25 cellular contexts compared by ENCODE assay signal in genomic region chr10:33310853-33311252, GRCh38. TPM values are rescaled to one million over a fixed set of nuclear protein-coding genes. Genes with fewer than 3 reads are reported as not detected.
"Had no signal": no experiment of that assay in that cellular context is flagged by ENCODE, and none has a peak within 500 bp of the region (broad histone marks: within the 10 kb centered on the region; RNA-seq: fewer than 3 reads in every experiment).

No MANE protein-coding gene starts in this region.

- H3K4me3 Mint-ChIP-seq: activated B cell treated with CpG ODN at 0.5 μM for 24 hours; activated CD8-positive, alpha-beta memory T cell treated with anti-CD3 and anti-CD28 coated beads, Interleukin-2, amount 10 ng/mL, durations not matched to agents 7 days and 5 days; activated CD8-positive, alpha-beta T cell treated with anti-CD3 and anti-CD28 coated beads, Interleukin-2, amount 10 ng/mL, durations not matched to agents 7 days and 5 days; activated naive CD4-positive, alpha-beta T cell treated with anti-CD3 and anti-CD28 coated beads, Interleukin-2, amount 50 U/mL, for 24 hours; activated naive CD8-positive, alpha-beta T cell treated with anti-CD3 and anti-CD28 coated beads, Interleukin-2, amount 50 U/mL, for 24 hours; effector memory CD8-positive, alpha-beta T cell; nephron; T-helper 2 cell treated with Interferon-gamma antibody and Interleukin-4, amounts not matched to agents 5 μg/mL and 100 μg/mL, for 36 hours had no signal

- H3K27me3 ChIP-seq: breast epithelium, neutrophil, pancreas, testis, transverse colon had no signal

- H3K27ac ChIP-seq: breast epithelium, coronary artery, neutrophil, pancreas, prostate gland, testis, transverse colon had no signal

- H3K4me1 Mint-ChIP-seq: activated B cell treated with CpG ODN at 0.5 μM for 24 hours; activated CD8-positive, alpha-beta memory T cell treated with anti-CD3 and anti-CD28 coated beads, Interleukin-2, amount 10 ng/mL, durations not matched to agents 7 days and 5 days had no signal

- H3K9me3 ChIP-seq: breast epithelium, neutrophil, pancreas, prostate gland, testis, transverse colon had no signal

- ATAC-seq: activated CD8-positive, alpha-beta memory T cell treated with anti-CD3 and anti-CD28 coated beads, Interleukin-2, amount 10 ng/mL, durations not matched to agents 7 days and 5 days; activated CD8-positive, alpha-beta T cell treated with anti-CD3 and anti-CD28 coated beads, Interleukin-2, amount 10 ng/mL, durations not matched to agents 7 days and 5 days; activated naive CD8-positive, alpha-beta T cell treated with anti-CD3 and anti-CD28 coated beads, Interleukin-2, amount 50 U/mL, for 24 hours; effector memory CD8-positive, alpha-beta T cell; left lobe of liver; pancreas had no signal

- H3K27ac Mint-ChIP-seq: activated B cell treated with CpG ODN at 0.5 μM for 24 hours; activated CD8-positive, alpha-beta memory T cell treated with anti-CD3 and anti-CD28 coated beads, Interleukin-2, amount 10 ng/mL, durations not matched to agents 7 days and 5 days; activated CD8-positive, alpha-beta T cell treated with anti-CD3 and anti-CD28 coated beads, Interleukin-2, amount 10 ng/mL, durations not matched to agents 7 days and 5 days; activated naive CD4-positive, alpha-beta T cell treated with anti-CD3 and anti-CD28 coated beads, Interleukin-2, amount 50 U/mL, for 24 hours; activated naive CD8-positive, alpha-beta T cell treated with anti-CD3 and anti-CD28 coated beads, Interleukin-2, amount 50 U/mL, for 24 hours; activated T-helper 2 cell treated with anti-CD3 and anti-CD28 coated beads, Interferon-gamma antibody, Interleukin-2, Interleukin-4, amounts not matched to agents 10 μg/mL and 5 μg/mL and 100 μg/mL, durations not matched to agents 14 hours and 24 hours and 36 hours; effector memory CD8-positive, alpha-beta T cell; nephron; T-helper 2 cell treated with Interferon-gamma antibody and Interleukin-4, amounts not matched to agents 5 μg/mL and 100 μg/mL, for 36 hours had no signal

- H3K27me3 Mint-ChIP-seq: activated naive CD4-positive, alpha-beta T cell treated with anti-CD3 and anti-CD28 coated beads, Interleukin-2, amount 50 U/mL, for 24 hours had no signal

- H3K36me3 ChIP-seq: breast epithelium, neutrophil, pancreas, prostate gland, transverse colon had no signal

- DNase-seq: activated B cell treated with CpG ODN at 0.5 μM for 24 hours; activated CD4-positive, alpha-beta T cell treated with anti-CD3 and anti-CD28 coated beads, Interleukin-2, amount 50 U/mL, for 1 hour; activated CD8-positive, alpha-beta memory T cell treated with anti-CD3 and anti-CD28 coated beads, Interleukin-2, amount 10 ng/mL, durations not matched to agents 7 days and 5 days; activated CD8-positive, alpha-beta T cell treated with anti-CD3 and anti-CD28 coated beads, Interleukin-2, amount 10 ng/mL, durations not matched to agents 7 days and 5 days; activated naive CD8-positive, alpha-beta T cell treated with anti-CD3 and anti-CD28 coated beads, Interleukin-2, amount 50 U/mL, for 24 hours; activated T-cell treated with anti-CD3 and anti-CD28 coated beads, Interleukin-2, amount 50 U/mL, for 48 hours; cerebellar nuclear complex; effector memory CD8-positive, alpha-beta T cell; head of caudate nucleus; pancreas; stimulated activated CD4-positive, alpha-beta T cell treated with anti-CD3 and anti-CD28 coated beads, Interleukin-2, amount 100 ng/mL, for 48 hours; stimulated activated naive CD4-positive, alpha-beta T cell treated with Interleukin-2 at 50 U/mL for 16 hours; T-helper 1 cell; testis; transverse colon had no signal

- H3K9me3 Mint-ChIP-seq: activated naive CD4-positive, alpha-beta T cell treated with anti-CD3 and anti-CD28 coated beads, Interleukin-2, amount 50 U/mL, for 24 hours; activated naive CD8-positive, alpha-beta T cell treated with anti-CD3 and anti-CD28 coated beads, Interleukin-2, amount 50 U/mL, for 24 hours; activated T-helper 2 cell treated with anti-CD3 and anti-CD28 coated beads, Interferon-gamma antibody, Interleukin-2, Interleukin-4, amounts not matched to agents 10 μg/mL and 5 μg/mL and 100 μg/mL, durations not matched to agents 14 hours and 24 hours and 36 hours; effector memory CD8-positive, alpha-beta T cell; T-helper 2 cell treated with Interferon-gamma antibody and Interleukin-4, amounts not matched to agents 5 μg/mL and 100 μg/mL, for 36 hours had no signal

- H3K4me3 ChIP-seq: breast epithelium, coronary artery, lung, pancreas, prostate gland, testis, transverse colon had no signal

- H3K36me3 Mint-ChIP-seq: activated CD8-positive, alpha-beta memory T cell treated with anti-CD3 and anti-CD28 coated beads, Interleukin-2, amount 10 ng/mL, durations not matched to agents 7 days and 5 days; activated naive CD4-positive, alpha-beta T cell treated with anti-CD3 and anti-CD28 coated beads, Interleukin-2, amount 50 U/mL, for 24 hours had no signal

- H3K4me1 ChIP-seq: breast epithelium, pancreas, prostate gland had no signal

RNA-seq across cellular contexts. Expression of gene NRP1, which starts 23.6 kb away (rescaled TPM):
- total RNA-seq: activated B cell treated with CpG ODN at 0.5 μM for 24 hours had no signal
